Comparison of ENCODE assay signal across 13 cellular contexts in the genomic region with DNA sequence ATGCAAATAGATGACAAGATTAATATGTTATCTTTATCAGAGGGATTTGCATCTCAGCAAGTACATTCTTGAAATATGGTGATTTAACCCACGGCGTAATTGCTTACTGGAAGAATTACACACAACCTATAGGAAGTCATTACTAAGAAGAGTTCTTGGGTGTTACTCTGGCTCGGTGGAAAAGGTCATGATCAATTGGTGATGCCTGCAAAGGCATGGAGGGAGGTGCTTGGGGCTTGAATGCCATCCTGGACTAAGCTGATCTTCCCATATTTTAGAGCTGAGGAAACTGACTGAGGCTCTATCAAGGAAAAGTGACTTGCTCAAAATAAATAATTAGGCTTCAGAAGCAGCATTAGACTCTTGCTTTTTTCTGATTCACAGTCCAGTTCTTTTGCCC.
"Had no signal": no experiment of that assay in that cellular context is flagged by ENCODE, and none has a peak within 500 bp of the region (broad histone marks: within the 10 kb centered on the region; RNA-seq: fewer than 3 reads in every experiment).

No MANE protein-coding gene starts in this region.

- H3K9me3 ChIP-seq: pancreas, spleen, thoracic aorta had no signal

- H3K27me3 Mint-ChIP-seq: stimulated activated memory B cell treated with anti-CD40 and anti-IgM and Interleukin-4, amounts not matched to agents 10 μg/mL and 1 μg/mL and 100 μg/mL, for 72 hours had no signal

- H3K36me3 Mint-ChIP-seq: activated naive CD4-positive, alpha-beta T cell treated with anti-CD3 and anti-CD28 coated beads, Interleukin-2, amount 50 U/mL, for 72 hours; natural killer cell; stimulated activated memory B cell treated with anti-CD40 and anti-IgM and Interleukin-4, amounts not matched to agents 10 μg/mL and 1 μg/mL and 100 μg/mL, for 72 hours had no signal

- H3K27ac Mint-ChIP-seq: activated naive CD4-positive, alpha-beta T cell treated with anti-CD3 and anti-CD28 coated beads, Interleukin-2, amount 50 U/mL, for 72 hours; natural killer cell had no signal

- H3K9me3 Mint-ChIP-seq: natural killer cell; stimulated activated memory B cell treated with anti-CD40 and anti-IgM and Interleukin-4, amounts not matched to agents 10 μg/mL and 1 μg/mL and 100 μg/mL, for 72 hours had no signal

- H3K4me3 ChIP-seq: pancreas, spleen, thoracic aorta had no signal

- H3K36me3 ChIP-seq: pancreas, spleen, thoracic aorta had no signal

- DNase-seq: activated CD4-positive, alpha-beta T cell treated with anti-CD3 and anti-CD28 coated beads, Interleukin-2, amount 50 U/mL, for 1 hour; activated CD4-positive, CD25-positive, alpha-beta regulatory T cell treated with anti-CD3 and anti-CD28 coated beads, Interleukin-2, amount 50 U/mL, for 72 hours; activated gamma-delta T cell treated with Interleukin-2 at 50 U/mL for 16 hours; amniotic stem cell; erythroblast; mesendoderm; natural killer cell; spleen; stimulated activated CD4-positive, alpha-beta T cell treated with anti-CD3 and anti-CD28 coated beads, Interleukin-4, amount 100 ng/mL, for 4 hours had no signal

- ATAC-seq: activated naive CD4-positive, alpha-beta T cell treated with anti-CD3 and anti-CD28 coated beads, Interleukin-2, amount 50 U/mL, for 72 hours; natural killer cell; stimulated activated memory B cell treated with anti-CD40 and anti-IgM and Interleukin-4, amounts not matched to agents 10 μg/mL and 1 μg/mL and 100 μg/mL, for 72 hours had no signal

- H3K27ac ChIP-seq: thoracic aorta had no signal

- H3K4me3 Mint-ChIP-seq: natural killer cell; stimulated activated memory B cell treated with anti-CD40 and anti-IgM and Interleukin-4, amounts not matched to agents 10 μg/mL and 1 μg/mL and 100 μg/mL, for 72 hours had no signal

- H3K27me3 ChIP-seq: pancreas, spleen had no signal
